Comparison of ENCODE assay signal across 2 cellular contexts in the genomic region with DNA sequence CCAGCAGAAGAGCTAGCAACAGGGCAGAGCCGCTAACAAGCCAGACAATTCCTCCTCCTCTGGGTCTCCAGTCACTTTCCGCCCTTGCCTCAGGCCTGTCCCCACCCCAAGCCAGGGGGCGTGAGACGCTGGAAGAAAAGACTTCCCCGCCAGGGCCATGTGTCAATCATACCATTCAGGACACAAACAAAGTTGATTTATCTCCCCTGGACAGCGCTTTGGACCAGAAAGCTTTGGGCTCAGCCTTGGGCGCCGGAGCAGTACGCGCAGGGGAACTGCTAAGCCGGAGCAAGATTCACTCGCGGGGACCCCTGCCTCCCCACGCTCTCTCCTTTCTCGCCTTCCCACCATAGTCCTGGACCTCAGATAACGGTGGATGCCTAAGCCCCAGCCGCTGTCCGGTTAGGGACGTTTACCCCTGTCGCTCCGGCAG.
TF ChIP-seq lines count a peak whose summit lies in the region.

No MANE protein-coding gene starts in this region.

TF ChIP-seq in SK-N-SH, 30 proteins besides CTCF, POLR2A, EP300 and RAD21 (continued from another document):
- TF ChIP-seq, protein P1, sequence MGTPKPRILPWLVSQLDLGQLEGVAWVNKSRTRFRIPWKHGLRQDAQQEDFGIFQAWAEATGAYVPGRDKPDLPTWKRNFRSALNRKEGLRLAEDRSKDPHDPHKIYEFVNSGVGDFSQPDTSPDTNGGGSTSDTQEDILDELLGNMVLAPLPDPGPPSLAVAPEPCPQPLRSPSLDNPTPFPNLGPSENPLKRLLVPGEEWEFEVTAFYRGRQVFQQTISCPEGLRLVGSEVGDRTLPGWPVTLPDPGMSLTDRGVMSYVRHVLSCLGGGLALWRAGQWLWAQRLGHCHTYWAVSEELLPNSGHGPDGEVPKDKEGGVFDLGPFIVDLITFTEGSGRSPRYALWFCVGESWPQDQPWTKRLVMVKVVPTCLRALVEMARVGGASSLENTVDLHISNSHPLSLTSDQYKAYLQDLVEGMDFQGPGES (IDR thresholded peaks at IDR 0.05; ENCODE audit: low read depth, low read length): no peak
- TF ChIP-seq RCOR1 (IDR thresholded peaks at IDR 0.05; ENCODE audit: low read length): no peak
- no peak for TF ChIP-seq YY1 (IDR thresholded peaks at IDR 0.05; ENCODE audit: low read depth)
- no peak for TF ChIP-seq EZH2phosphoT487 (IDR thresholded peaks at IDR 0.05; ENCODE audit: borderline replicate concordance, low read depth)
- TF ChIP-seq NRF1 (IDR thresholded peaks at IDR 0.05; ENCODE audit: low read depth, low read length): no peak

TF ChIP-seq in SK-N-SH treated with all-trans-retinoic acid at 6 μM for 48 hours, 23 proteins besides CTCF, POLR2A, EP300 and RAD21 (continued from another document):
- TF ChIP-seq TSHZ2 (CRISPR knock-in tag; IDR thresholded peaks at IDR 0.05) (no peak), ARNTL (CRISPR knock-in tag; IDR thresholded peaks at IDR 0.05; ENCODE audit: borderline replicate concordance, low read depth) (no peak), ZFP30 (CRISPR knock-in tag; IDR thresholded peaks at IDR 0.05) (no peak), ZC3H10 (CRISPR knock-in tag; IDR thresholded peaks at IDR 0.05) (no peak), RARB (CRISPR knock-in tag; IDR thresholded peaks at IDR 0.05) (no peak), ESRRG (CRISPR knock-in tag; IDR thresholded peaks at IDR 0.05) (no peak), BACH2 (CRISPR knock-in tag; IDR thresholded peaks at IDR 0.05; ENCODE audit: borderline replicate concordance) (no peak), ZNF8 (CRISPR knock-in tag; IDR thresholded peaks at IDR 0.05) (no peak), ISL1 (CRISPR knock-in tag; IDR thresholded peaks at IDR 0.05) (no peak), ZNF565 (CRISPR knock-in tag; conservative IDR thresholded peaks at IDR 0.05; ENCODE audit: low read depth) (no peak)
TF ChIP-seq in SK-N-SH treated with all-trans-retinoic acid at 6 μM for 48 hours: peak in this region for 0.
